ENCODE assay signal across 35 cellular contexts in genomic region chr3:169551646-169552045, GRCh38.
"Had no signal": no experiment of that assay in that cellular context is flagged by ENCODE, and none has a peak within 500 bp of the region (broad histone marks: within the 10 kb centered on the region; RNA-seq: fewer than 3 reads in every experiment).

No MANE protein-coding gene starts in this region.

- H3K36me3 ChIP-seq: MG63 had no signal

- DNase-seq: Karpas-422, Kasumi-1, MG63, MM.1S, MV-4-11, NCI-H1048, NCI-H1092, NCI-H1092 treated with DMSO at 0.1 percent for 48 hours, NCI-H1105, NCI-H1105 treated with DMSO at 0.1 percent for 48 hours, NCI-H1417, NCI-H1417 treated with DMSO at 0.1 percent for 48 hours, NCI-H1436, NCI-H1436 treated with DMSO at 0.1 percent for 48 hours, NCI-H146, NCI-H1694, NCI-H1694 treated with DMSO at 0.1 percent for 48 hours, NCI-H187, NCI-H187 treated with DMSO at 0.1 percent for 48 hours, NCI-H1930, NCI-H2029, NCI-H2029 treated with DMSO at 0.1 percent for 48 hours, NCI-H2081, NCI-H2081 treated with DMSO at 0.1 percent for 48 hours, NCI-H2107, NCI-H2171, NCI-H2171 treated with DMSO at 0.1 percent for 48 hours, NCI-H2227 treated with DMSO at 0.1 percent for 48 hours, NCI-H226, NCI-H345, NCI-H446, NCI-H446 treated with DMSO at 0.1 percent for 48 hours, NCI-H510A, NCI-H510A treated with DMSO at 0.1 percent for 48 hours, NCI-H524 had no signal

- H3K27me3 ChIP-seq: MG63 had no signal

- H3K4me3 ChIP-seq: MG63 had no signal
